Comparison of ENCODE assay signal across 16 cellular contexts in genomic region chr1:111599781-111600180, GRCh38. TPM values are rescaled to one million over a fixed set of nuclear protein-coding genes. Genes with fewer than 3 reads are reported as not detected.
A peak's percentile ranks its signal among the peaks of the same experiment; 100 is the strongest.
DNase-seq lines count a peak whose midpoint lies in the region; ATAC-seq and TF ChIP-seq lines count a peak whose summit lies in the region.
"Had no signal": no experiment of that assay in that cellular context is flagged by ENCODE, and none has a peak within 500 bp of the region (broad histone marks: within the 10 kb centered on the region; RNA-seq: fewer than 3 reads in every experiment).

No MANE protein-coding gene starts in this region.

- peaks cover 97% of the 10 kb centered on the region for H3K4me1 Mint-ChIP-seq in CD4-positive, alpha-beta T cell (ENCODE audit: low read depth)
- H3K4me1 Mint-ChIP-seq in activated B cell treated with CpG ODN at 0.5 μM for 24 hours = peaks cover 92% of the 10 kb centered on the region

- no peak for DNase-seq in CD4-positive, alpha-beta T cell
- no peak for DNase-seq in activated B cell treated with CpG ODN at 0.5 μM for 24 hours
- peak; percentile 82 to 89 for DNase-seq in erythroblast (lab: John Stamatoyannopoulos, UW)
- DNase-seq in colonic mucosa = no peak
- DNase-seq in upper lobe of right lung = no peak
- no peak for DNase-seq in mesenteric fat pad (ENCODE audit: low spot score)
- DNase-seq in mucosa of gallbladder (ENCODE audit: low spot score) = no peak
- DNase-seq: activated CD4-positive, alpha-beta T cell treated with anti-CD3 and anti-CD28 coated beads, Interleukin-2, amount 50 U/mL, for 1 hour; adrenal gland; cerebellar nuclear complex; mesendoderm; NCI-H146; NCI-H510A treated with DMSO at 0.1 percent for 48 hours; pancreas; PC-3 had no signal

- intact Hi-C loops in CD4-positive, alpha-beta T cell (cut with DNase I, micrococcal nuclease) = loop anchor here in 1 of 2 experiments (5.0 to 10.0 kb wide), 3 partner anchors 45 to 127 kb away; partner anchors contain the start of gene C1orf162
- intact Hi-C loops in activated B cell treated with CpG ODN at 0.5 μM for 24 hours (cut with micrococcal nuclease) (loop anchor here (5.0 kb wide), 1 partner anchor 382 kb away; no protein-coding TSS in a partner anchor), colonic mucosa (cut with DNase I) (no loop called here), upper lobe of right lung (cut with DNase I) (no loop called here)

- H3K27ac Mint-ChIP-seq in CD4-positive, alpha-beta T cell = peak overlapping the region; percentile 57
- peak overlapping the region; percentile 81 for H3K27ac Mint-ChIP-seq in activated B cell treated with CpG ODN at 0.5 μM for 24 hours

- H3K4me1 ChIP-seq in colonic mucosa (no peaks in the 10 kb centered on the region), upper lobe of right lung (peaks cover 27% of the 10 kb centered on the region)
- H3K4me1 ChIP-seq: adrenal gland, pancreas had no signal

- peak; percentile 42 for TF ChIP-seq POLR2A in GM18505 (IDR thresholded peaks at IDR 0.05; ENCODE audit: borderline replicate concordance, extremely low read depth, insufficient read depth, insufficient read length)
- no peak for TF ChIP-seq POLR2A in erythroblast (IDR thresholded peaks at IDR 0.05; ENCODE audit: low read length)

- H3K4me3 ChIP-seq in colonic mucosa (no peak overlapping the region), upper lobe of right lung (no peak overlapping the region)
- H3K4me3 ChIP-seq: adrenal gland, pancreas had no signal

- no peaks in the 10 kb centered on the region for H3K27me3 Mint-ChIP-seq in CD4-positive, alpha-beta T cell
- no peaks in the 10 kb centered on the region for H3K27me3 Mint-ChIP-seq in activated B cell treated with CpG ODN at 0.5 μM for 24 hours

- no peaks in the 10 kb centered on the region for H3K36me3 Mint-ChIP-seq in CD4-positive, alpha-beta T cell (ENCODE audit: low read depth)
- H3K36me3 Mint-ChIP-seq in activated B cell treated with CpG ODN at 0.5 μM for 24 hours (ENCODE audit: low read depth) = no peaks in the 10 kb centered on the region

- H3K36me3 ChIP-seq in colonic mucosa = no peaks in the 10 kb centered on the region
- no peaks in the 10 kb centered on the region for H3K36me3 ChIP-seq in upper lobe of right lung
- H3K36me3 ChIP-seq: adrenal gland, pancreas had no signal

- CTCF ChIA-PET in CD4-positive, alpha-beta T cell (lab: Charles Lee) = no interaction called here
- CTCF ChIA-PET in activated B cell treated with CpG ODN at 0.5 μM for 24 hours (lab: Charles Lee) = interaction anchor here (1.8 to 2.4 kb wide), 2 partner anchors 17 to 92 kb away, joined by 6 to 8 read pairs; no protein-coding TSS in a partner anchor

- no peaks in the 10 kb centered on the region for H3K27me3 ChIP-seq in CD4-positive, alpha-beta T cell (ENCODE audit: control insufficient read depth, insufficient read depth, low read length)
- H3K27me3 ChIP-seq in colonic mucosa = no peaks in the 10 kb centered on the region
- no peaks in the 10 kb centered on the region for H3K27me3 ChIP-seq in upper lobe of right lung
- H3K27me3 ChIP-seq: adrenal gland, pancreas had no signal

- no peaks in the 10 kb centered on the region for H3K9me3 Mint-ChIP-seq in CD4-positive, alpha-beta T cell
- no peaks in the 10 kb centered on the region for H3K9me3 Mint-ChIP-seq in activated B cell treated with CpG ODN at 0.5 μM for 24 hours

- H3K9ac ChIP-seq in colonic mucosa (ENCODE audit: low read depth in 2 of 2, low read length in 2 of 2) = no peak overlapping the region

- ATAC-seq in CD4-positive, alpha-beta T cell (ENCODE audit: poor library complexity) = no peak
- ATAC-seq in GM18505 (IDR thresholded peaks at IDR 0.05; ENCODE audit: unreplicated experiment) (no peak), activated B cell treated with CpG ODN at 0.5 μM for 24 hours (ENCODE audit: low read depth) (no peak), upper lobe of right lung (no peak)
- ATAC-seq: pancreas, PC-3 had no signal

- H3K9me3 ChIP-seq in CD4-positive, alpha-beta T cell (ENCODE audit: control insufficient read depth, low read length) = no peaks in the 10 kb centered on the region
- H3K9me3 ChIP-seq in colonic mucosa = no peaks in the 10 kb centered on the region
- no peaks in the 10 kb centered on the region for H3K9me3 ChIP-seq in upper lobe of right lung
- H3K9me3 ChIP-seq: adrenal gland, pancreas had no signal

- H3K27ac ChIP-seq in CD4-positive, alpha-beta T cell (ENCODE audit: low read depth, low read length) = no peak overlapping the region
- H3K27ac ChIP-seq in colonic mucosa = no peak overlapping the region
- no peak overlapping the region for H3K27ac ChIP-seq in upper lobe of right lung
- H3K27ac ChIP-seq: adrenal gland, pancreas had no signal

- POLR2A ChIA-PET in CD4-positive, alpha-beta T cell (lab: Charles Lee) = interaction anchor here (0.7 to 1.6 kb wide), 2 partner anchors 16 to 21 kb away, joined by 3 to 5 read pairs; no protein-coding TSS in a partner anchor
- POLR2A ChIA-PET in activated B cell treated with CpG ODN at 0.5 μM for 24 hours (lab: Charles Lee) = interaction anchor here (1.3 to 9.2 kb wide), 6 partner anchors 11 to 396 kb away, joined by 4 to 159 read pairs (median 6); partner anchors contain the start of gene RAP1A

- H3K4me3 Mint-ChIP-seq in CD4-positive, alpha-beta T cell = no peak overlapping the region
- peak overlapping the region; percentile 52 for H3K4me3 Mint-ChIP-seq in activated B cell treated with CpG ODN at 0.5 μM for 24 hours

- no peak for TF ChIP-seq CTCF in CD4-positive, alpha-beta T cell (IDR thresholded peaks at IDR 0.05)
- TF ChIP-seq CTCF in activated B cell treated with CpG ODN at 0.5 μM for 24 hours (IDR thresholded peaks at IDR 0.05) = no peak
- no peak for TF ChIP-seq CTCF in colonic mucosa (IDR thresholded peaks at IDR 0.05)
- TF ChIP-seq CTCF in upper lobe of right lung (IDR thresholded peaks at IDR 0.05) = no peak

RNA-seq across cellular contexts. Expression of gene RAP1A, which starts 19.8 kb away (rescaled TPM):
- total RNA-seq in CD4-positive, alpha-beta T cell = 10 to 100 TPM; 63.8 to 67.1 TPM
- total RNA-seq in activated B cell treated with CpG ODN at 0.5 μM for 24 hours (92.4 and 93.8 TPM in 2 replicates), colonic mucosa (100 to 1,000 TPM in 1 of 2 donors, 10 to 100 TPM in 1; 83.9 to 146 TPM), upper lobe of right lung (118 TPM), mesenteric fat pad (105 TPM), mucosa of gallbladder (93.0 TPM)

Comparison
In these comparisons a context has a peak if more than half of its experiments do, and no peak if none do; other contexts are left out.
1. DNase-seq: peak in erythroblast (2 of 2); none in CD4-positive, alpha-beta T cell (0 of 10), activated B cell treated with CpG ODN at 0.5 μM for 24 hours (single experiment), colonic mucosa (single experiment), upper lobe of right lung (single experiment), mesenteric fat pad (single experiment) and mucosa of gallbladder (single experiment).